9 cellular contexts compared by ENCODE assay signal in genomic region chr4:8267077-8267476, GRCh38. TPM values are rescaled to one million over a fixed set of nuclear protein-coding genes. Genes with fewer than 3 reads are reported as not detected.
DNase-seq lines count a peak whose midpoint lies in the region; ATAC-seq, FAIRE-seq and TF ChIP-seq lines count a peak whose summit lies in the region.
"Had no signal": no experiment of that assay in that cellular context is flagged by ENCODE, and none has a peak within 500 bp of the region (broad histone marks: within the 10 kb centered on the region; RNA-seq: fewer than 3 reads in every experiment).

No MANE protein-coding gene starts in this region.

- TF ChIP-seq CTCF in HFFc6 (IDR thresholded peaks at IDR 0.05) (peak; percentile 73), H1 (IDR thresholded peaks at IDR 0.05; ENCODE audit: control extremely low read depth in 1 of 3, insufficient read depth in 1 of 3, low read depth in 1 of 3, low read length in 3 of 3) (peak in 2 of 3 experiments; percentile 72 to 73; a peak in 3 of 4 replicates)

- no peak overlapping the region for H4K5ac ChIP-seq in H1 (ENCODE audit: insufficient read length, low read depth, low read length)

- H3K14ac ChIP-seq in H1 (ENCODE audit: insufficient read length): no peak overlapping the region

- no peak overlapping the region for H2BK20ac ChIP-seq in H1 (ENCODE audit: low read length)

- no peaks in the 10 kb centered on the region for H3K36me3 Mint-ChIP-seq in HFFc6 (ENCODE audit: low read depth)
- no peaks in the 10 kb centered on the region for H3K36me3 Mint-ChIP-seq in naive thymus-derived CD4-positive, alpha-beta T cell

- peaks cover 9% of the 10 kb centered on the region for H3K27me3 Mint-ChIP-seq in HFFc6 (ENCODE audit: insufficient read depth)
- peaks cover 18 to 31% (median 23%) of the 10 kb centered on the region in 5 donors for H3K27me3 Mint-ChIP-seq in naive thymus-derived CD4-positive, alpha-beta T cell

- no peaks in the 10 kb centered on the region for H3K9me3 ChIP-seq in H1 (ENCODE audit: insufficient read depth in 2 of 2, low read depth in 1 of 2, low read length in 1 of 2)
- no peaks in the 10 kb centered on the region for H3K9me3 ChIP-seq in naive thymus-derived CD4-positive, alpha-beta T cell (ENCODE audit: control insufficient read depth in 2 of 3, low read length in 3 of 3)

- no peaks in the 10 kb centered on the region for H3K36me3 ChIP-seq in H1 (ENCODE audit: control insufficient read depth in 2 of 4, insufficient read depth in 4 of 4, low read length in 3 of 4)
- H3K36me3 ChIP-seq in naive thymus-derived CD4-positive, alpha-beta T cell (ENCODE audit: control insufficient read depth in 2 of 3, insufficient read depth in 3 of 3, low read length in 3 of 3): no peaks in the 10 kb centered on the region

- no peaks in the 10 kb centered on the region for H3K79me2 ChIP-seq in H1 (ENCODE audit: control insufficient read depth in 1 of 2, insufficient read depth in 2 of 2, low read length in 2 of 2)

- H3K4me3 Mint-ChIP-seq in HFFc6: no peak overlapping the region
- no peak overlapping the region for H3K4me3 Mint-ChIP-seq in naive thymus-derived CD4-positive, alpha-beta T cell

- CTCF ChIA-PET in H1 (lab: Charles Lee; ENCODE audit: partially characterized antibody): interaction anchor here (0.6 to 6.1 kb wide), 47 partner anchors 10 to 1339 kb away, joined by 3 to 74 read pairs (median 6); no protein-coding TSS in a partner anchor
- CTCF ChIA-PET in naive thymus-derived CD4-positive, alpha-beta T cell (lab: Charles Lee): interaction anchor here (0.6 to 0.7 kb wide), 2 partner anchors 77 to 133 kb away, joined by 3 read pairs; no protein-coding TSS in a partner anchor

- no peak overlapping the region for H2BK15ac ChIP-seq in H1 (ENCODE audit: low read length)

- H3K27ac ChIP-seq in H1 (ENCODE audit: low read depth, low read length): no peak overlapping the region
- no peak overlapping the region for H3K27ac ChIP-seq in naive thymus-derived CD4-positive, alpha-beta T cell (ENCODE audit: low read depth, low read length)

- no peak overlapping the region for H3K23ac ChIP-seq in H1 (ENCODE audit: insufficient read length)

- POLR2A ChIA-PET in H1 (lab: Charles Lee; ENCODE audit: partially characterized antibody): interaction anchor here (1.0 kb wide), 1 partner anchor 91 kb away, joined by 3 read pairs; no protein-coding TSS in a partner anchor
- POLR2A ChIA-PET in naive thymus-derived CD4-positive, alpha-beta T cell (lab: Charles Lee): no interaction called here

- peak; percentile 60 for ATAC-seq in naive thymus-derived CD4-positive, alpha-beta T cell
- ATAC-seq in HG03432 (IDR thresholded peaks at IDR 0.05; ENCODE audit: unreplicated experiment): no peak
- ATAC-seq in GM21717 (IDR thresholded peaks at IDR 0.05; ENCODE audit: unreplicated experiment): no peak

- H3K4me3 ChIP-seq in H1 (ENCODE audit: extremely low read depth in 1 of 4, insufficient read depth in 2 of 4, low read depth in 3 of 4, low read length in 4 of 4): no peak overlapping the region
- H3K4me3 ChIP-seq in naive thymus-derived CD4-positive, alpha-beta T cell (ENCODE audit: low read length): no peak overlapping the region

- H4K20me1 ChIP-seq in H1 (replicated peaks in 1 of 2; ENCODE audit: control insufficient read depth in 1 of 2, insufficient read depth in 2 of 2, low read length in 2 of 2): peaks cover 0 to 1% of the 10 kb centered on the region in 2 experiments

- WGBS in H1 (ENCODE audit: extremely low coverage in 1 of 2, insufficient coverage in 1 of 2, insufficient read length in 1 of 2, insufficient replicate concordance in 2 of 2, low coverage in 1 of 2, low lambda C conversion rate in 2 of 2, missing lambda C conversion rate in 1 of 2), 2 experiments: 55% methylated on average over 13 of the region's 13 CpGs; no CpG with 5 or more reads in 1 of the 2 experiments

- H3K9me3 Mint-ChIP-seq in HFFc6: no peaks in the 10 kb centered on the region
- H3K9me3 Mint-ChIP-seq in naive thymus-derived CD4-positive, alpha-beta T cell: peaks cover 0 to 5% (median 0%) of the 10 kb centered on the region in 11 donors

- no peak overlapping the region for H3K56ac ChIP-seq in H1 (replicated peaks; ENCODE audit: insufficient read length, low read depth, low read length)

- TF ChIP-seq RAD21 in H1 (IDR thresholded peaks at IDR 0.05 in 1 of 2, conservative IDR thresholded peaks at IDR 0.05 in 1 of 2; ENCODE audit: low read depth in 2 of 2, low read length in 2 of 2): peak; percentile 84

- intact Hi-C loops in naive thymus-derived CD4-positive, alpha-beta T cell (cut with micrococcal nuclease): loop anchor here in 1 of 2 donors (1.0 kb wide), 1 partner anchor 136 kb away; no protein-coding TSS in a partner anchor

- FAIRE-seq in H1 (lab: Jason Lieb, UNC): no peak

- H3K9ac ChIP-seq in H1 (replicated peaks in 1 of 4; ENCODE audit: extremely low read depth in 1 of 4, low read depth in 3 of 4, low read length in 3 of 4): no peak overlapping the region

- H3K4me2 ChIP-seq in H1 (ENCODE audit: insufficient read depth in 1 of 2, low read depth in 2 of 2, low read length in 2 of 2): no peak overlapping the region

- no peak for TF ChIP-seq POLR2A in H1 (IDR thresholded peaks at IDR 0.05; ENCODE audit: control extremely low read depth in 1 of 2, low read depth in 2 of 2, low read length in 2 of 2)

- no peak overlapping the region for H2AFZ ChIP-seq in H1 (ENCODE audit: low read length)

- H2BK12ac ChIP-seq in H1 (ENCODE audit: low read depth, low read length): no peak overlapping the region

- 0 out of 2 replicates have a peak overlapping the region, but pooled peaks have one; percentile 3 for H4K8ac ChIP-seq in H1 (ENCODE audit: extremely low read depth, insufficient read depth, low read length)

- no peaks in the 10 kb centered on the region for H3K79me1 ChIP-seq in H1 (ENCODE audit: low read depth, low read length)

- H3K27me3 ChIP-seq in H1 (replicated peaks in 1 of 4; ENCODE audit: control insufficient read depth in 3 of 4, extremely low read depth in 1 of 4, insufficient read depth in 3 of 4, low read length in 3 of 4): peaks cover 7 to 28% (median 20%) of the 10 kb centered on the region in 4 experiments; a peak in 6 of 7 replicates
- no peaks in the 10 kb centered on the region for H3K27me3 ChIP-seq in naive thymus-derived CD4-positive, alpha-beta T cell (ENCODE audit: control insufficient read depth in 2 of 2, insufficient read depth in 2 of 2, low read length in 2 of 2)

- H3K4me1 Mint-ChIP-seq in HFFc6 (ENCODE audit: low read depth): peaks cover 12% of the 10 kb centered on the region; the same call in 1 of the 2 replicates
- H3K4me1 Mint-ChIP-seq in naive thymus-derived CD4-positive, alpha-beta T cell: peaks cover 0 to 8% (median 0%) of the 10 kb centered on the region in 7 donors

- no peak overlapping the region for H4K91ac ChIP-seq in H1 (replicated peaks; ENCODE audit: insufficient read length, low read length)

- no peak overlapping the region for H2AK5ac ChIP-seq in H1 (ENCODE audit: low read depth, low read length)

- TF ChIP-seq EP300 in H1 (IDR thresholded peaks at IDR 0.05; ENCODE audit: borderline replicate concordance in 1 of 2, low read depth in 2 of 2, low read length in 2 of 2): no peak

- H3K27ac Mint-ChIP-seq in HFFc6: no peak overlapping the region
- no peak overlapping the region for H3K27ac Mint-ChIP-seq in naive thymus-derived CD4-positive, alpha-beta T cell

- H3K4ac ChIP-seq in H1 (replicated peaks; ENCODE audit: insufficient read length, low read depth, low read length): no peak overlapping the region

- peaks cover 4% of the 10 kb centered on the region; the same call in 1 of the 2 replicates for H3K23me2 ChIP-seq in H1 (ENCODE audit: low read depth, low read length)

- H2BK5ac ChIP-seq in H1 (ENCODE audit: low read depth, low read length): no peak overlapping the region

- H3K18ac ChIP-seq in H1 (ENCODE audit: extremely low read depth, low read length): no peak overlapping the region; the same call in 1 of the 2 replicates

- no peak overlapping the region for H2BK120ac ChIP-seq in H1 (replicated peaks; ENCODE audit: low read depth, low read length)

- DNase-seq in ELF-1 (ENCODE audit: low read depth, low spot score) (peak; percentile 73), HFFc6 (peak; percentile 22), RPMI8226 (peak; percentile 75), H1 (ENCODE audit: low read depth in 1 of 2, low spot score in 2 of 2) (peak; percentile 54 to 83), SHP77 treated with DMSO at 0.1 percent for 48 hours (lab: John Stamatoyannopoulos, UW) (no peak)
- peak in 1 of 9 donors; percentile 33 for DNase-seq in naive thymus-derived CD4-positive, alpha-beta T cell

- H3K4me1 ChIP-seq in H1 (replicated peaks in 1 of 4; ENCODE audit: control insufficient read depth in 3 of 4, insufficient read depth in 4 of 4, low read length in 3 of 4): peaks cover 0 to 7% (median 4%) of the 10 kb centered on the region in 4 experiments; a peak in 6 of 7 replicates
- H3K4me1 ChIP-seq in naive thymus-derived CD4-positive, alpha-beta T cell (ENCODE audit: control insufficient read depth in 2 of 2, insufficient read depth in 2 of 2, low read length in 2 of 2): no peaks in the 10 kb centered on the region

TF ChIP-seq in H1, 55 proteins besides CTCF, POLR2A, EP300 and RAD21 (continues in another document):
- TF ChIP-seq SIRT6 (IDR thresholded peaks at IDR 0.05; ENCODE audit: low read length) (no peak), SRF (IDR thresholded peaks at IDR 0.05; ENCODE audit: low read depth, low read length) (no peak), SAP30 (IDR thresholded peaks at IDR 0.05; ENCODE audit: insufficient read depth, insufficient replicate concordance, low read length) (no peak), TCF12 (IDR thresholded peaks at IDR 0.05; ENCODE audit: low read depth, low read length) (no peak), RBBP5 (IDR thresholded peaks at IDR 0.05; ENCODE audit: borderline replicate concordance, low read depth, low read length) (no peak), NANOG (IDR thresholded peaks at IDR 0.05; ENCODE audit: insufficient read depth, low read depth, low read length, poor library complexity, severe bottlenecking) (no peak), ATF3 (IDR thresholded peaks at IDR 0.05; ENCODE audit: insufficient read depth, low read depth, low read length) (no peak)

RNA-seq across cellular contexts. Expression of gene HTRA3, which starts 2.5 kb away (rescaled TPM):
- 1 to 10 TPM; 4.2 to 7.0 (median 4.8) TPM for total RNA-seq in HFFc6 (2021; fragmentation: NEBNext Ultra II Directional; extraction: Animal tissue kit (Norgen Biotek cat#: 25700))
- total RNA-seq in H1 (2021; fragmentation: NEBNext Ultra II Directional; extraction: Animal tissue kit (Norgen Biotek cat#: 25700)): 2.9 and 3.2 TPM in 2 replicates
- 4.5 and 5.8 TPM in 2 replicates for polyA plus RNA-seq in H1 (2011; rRNA removed)
- polyA plus RNA-seq in H1 (2011; cell fraction: cytosol; rRNA removed): 3.3 TPM
- 3.1 TPM for polyA plus RNA-seq in H1 (2011; cell fraction: nucleus; rRNA removed)
- 2.8 to 5.6 TPM (median 4.0 TPM) in 4 replicates for polyA plus RNA-seq in H1 (2012, experiment 1 of 2)
- polyA plus RNA-seq in H1 (2012, experiment 2 of 2): 3.3 TPM
- 3.4 TPM for polyA plus RNA-seq in H1 (2013, experiment 1 of 2)
- 3.3 TPM for polyA plus RNA-seq in H1 (2013, experiment 2 of 2)
- 1.1 and 1.2 TPM in 2 replicates for polyA minus RNA-seq in H1 (2011; rRNA and poly(A)+ RNA removed)
- polyA minus RNA-seq in H1 (2011; cell fraction: cytosol; rRNA and poly(A)+ RNA removed): 1.2 TPM
- 1.3 TPM for polyA minus RNA-seq in H1 (2011; cell fraction: nucleus; rRNA and poly(A)+ RNA removed)
- not detected for total RNA-seq in naive thymus-derived CD4-positive, alpha-beta T cell
- not detected for polyA plus RNA-seq in naive thymus-derived CD4-positive, alpha-beta T cell
- total RNA-seq: T-helper 2 cell treated with Interferon-gamma antibody and Interleukin-4, amounts not matched to agents 100 ng/mL and 5 ng/mL, for 36 hours had no signal
